In the genomic region with DNA sequence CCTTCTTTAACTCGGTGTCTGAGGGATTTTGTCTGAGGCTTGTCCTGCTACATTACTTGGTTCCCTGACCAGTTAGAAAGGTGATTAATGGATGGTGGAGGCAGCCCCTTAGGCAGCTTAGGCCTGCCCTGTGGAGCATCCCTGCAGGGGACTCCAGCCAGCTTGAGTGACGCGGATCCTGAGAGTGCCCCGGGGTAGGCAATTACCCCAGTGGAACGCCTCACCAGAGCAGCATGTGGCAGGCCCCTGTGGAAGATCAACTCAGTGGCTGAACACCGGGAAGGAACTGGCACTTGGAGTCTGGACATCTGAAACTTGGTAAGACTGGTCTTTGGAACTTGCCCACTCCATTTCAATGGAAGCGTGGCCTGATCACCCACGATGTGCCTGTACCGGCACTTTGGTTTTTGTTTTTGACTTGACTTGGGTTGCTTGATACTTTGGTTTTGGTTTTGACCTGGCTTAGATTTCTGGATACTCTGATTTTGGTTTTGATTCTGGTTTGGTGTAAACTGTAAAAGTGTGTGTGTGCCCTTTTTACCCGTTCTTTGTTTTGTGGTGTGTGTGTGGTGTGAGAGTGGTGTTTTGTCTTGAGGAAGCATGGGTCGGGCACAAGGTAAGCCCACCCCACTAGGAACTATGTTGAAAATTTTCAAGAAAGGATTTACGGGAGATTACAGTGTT, we compare ENCODE assay signal across 4 cellular contexts. TPM values are rescaled to one million over a fixed set of nuclear protein-coding genes. Genes with fewer than 3 reads are reported as not detected.
"Had no signal": no experiment of that assay in that cellular context is flagged by ENCODE, and none has a peak within 500 bp of the region (broad histone marks: within the 10 kb centered on the region; RNA-seq: fewer than 3 reads in every experiment).

No MANE protein-coding gene starts in this region.

RNA-seq across cellular contexts. Expression of a gene that starts 18.9 kb away (rescaled TPM):
- total RNA-seq: HT-29, IMR-90 had no signal

RNA-seq across cellular contexts. Expression of a gene that starts 27.9 kb away (rescaled TPM):
- total RNA-seq: GM23248, H4, HT-29, IMR-90 had no signal
